In genomic region chr1:33162141-33162540, GRCh38 we compare ENCODE assay signal across 23 cellular contexts.
"Had no signal": no experiment of that assay in that cellular context is flagged by ENCODE, and none has a peak within 500 bp of the region (broad histone marks: within the 10 kb centered on the region; RNA-seq: fewer than 3 reads in every experiment).

No MANE protein-coding gene starts in this region.

- H3K9me3 Mint-ChIP-seq: activated CD4-positive, alpha-beta memory T cell treated with anti-CD3 and anti-CD28 coated beads, Interleukin-2, amount 10 ng/mL, durations not matched to agents 7 days and 5 days; activated naive CD4-positive, alpha-beta T cell treated with anti-CD3 and anti-CD28 coated beads for 36 hours; dendritic cell treated with granulocyte-macrophage colony-stimulating factor and Interleukin-4, amounts not matched to agents 40 ng/mL and 50 ng/mL, for 4 days; effector memory CD8-positive, alpha-beta T cell; stimulated activated naive CD8-positive, alpha-beta T cell treated with anti-CD3 and anti-CD28 coated beads, Interleukin-15, amount 100 ng/mL, for 72 hours had no signal

- H3K27ac Mint-ChIP-seq: activated CD4-positive, alpha-beta memory T cell treated with anti-CD3 and anti-CD28 coated beads, Interleukin-2, amount 10 ng/mL, durations not matched to agents 7 days and 5 days; activated CD8-positive, alpha-beta memory T cell treated with anti-CD3 and anti-CD28 coated beads, Interleukin-2, amount 10 ng/mL, durations not matched to agents 7 days and 5 days; activated naive CD4-positive, alpha-beta T cell treated with anti-CD3 and anti-CD28 coated beads for 36 hours; dendritic cell treated with granulocyte-macrophage colony-stimulating factor and Interleukin-4, amounts not matched to agents 40 ng/mL and 50 ng/mL, for 4 days; stimulated activated naive CD8-positive, alpha-beta T cell treated with anti-CD3 and anti-CD28 coated beads, Interleukin-15, amount 100 ng/mL, for 72 hours had no signal

- H3K27me3 Mint-ChIP-seq: activated CD4-positive, alpha-beta memory T cell treated with anti-CD3 and anti-CD28 coated beads, Interleukin-2, amount 10 ng/mL, durations not matched to agents 7 days and 5 days; activated CD8-positive, alpha-beta memory T cell treated with anti-CD3 and anti-CD28 coated beads, Interleukin-2, amount 10 ng/mL, durations not matched to agents 7 days and 5 days; effector memory CD8-positive, alpha-beta T cell; stimulated activated naive CD8-positive, alpha-beta T cell treated with anti-CD3 and anti-CD28 coated beads, Interleukin-15, amount 100 ng/mL, for 72 hours had no signal

- H3K9me3 ChIP-seq: breast epithelium, ovary, psoas muscle, thoracic aorta had no signal

- ATAC-seq: activated CD8-positive, alpha-beta memory T cell treated with anti-CD3 and anti-CD28 coated beads, Interleukin-2, amount 10 ng/mL, durations not matched to agents 7 days and 5 days; effector memory CD8-positive, alpha-beta T cell; stimulated activated naive CD8-positive, alpha-beta T cell treated with anti-CD3 and anti-CD28 coated beads, Interleukin-15, amount 100 ng/mL, for 72 hours had no signal

- H3K27ac ChIP-seq: psoas muscle had no signal

- H3K27me3 ChIP-seq: breast epithelium, ovary had no signal

- H3K36me3 Mint-ChIP-seq: activated CD8-positive, alpha-beta memory T cell treated with anti-CD3 and anti-CD28 coated beads, Interleukin-2, amount 10 ng/mL, durations not matched to agents 7 days and 5 days had no signal

- H3K4me3 ChIP-seq: lung, ovary, psoas muscle, skin epidermis, thoracic aorta had no signal

- H3K4me3 Mint-ChIP-seq: activated CD4-positive, alpha-beta memory T cell treated with anti-CD3 and anti-CD28 coated beads, Interleukin-2, amount 10 ng/mL, durations not matched to agents 7 days and 5 days; activated CD8-positive, alpha-beta memory T cell treated with anti-CD3 and anti-CD28 coated beads, Interleukin-2, amount 10 ng/mL, durations not matched to agents 7 days and 5 days; activated naive CD4-positive, alpha-beta T cell treated with anti-CD3 and anti-CD28 coated beads for 36 hours; dendritic cell treated with granulocyte-macrophage colony-stimulating factor and Interleukin-4, amounts not matched to agents 40 ng/mL and 50 ng/mL, for 4 days; effector memory CD8-positive, alpha-beta T cell; stimulated activated naive CD8-positive, alpha-beta T cell treated with anti-CD3 and anti-CD28 coated beads, Interleukin-15, amount 100 ng/mL, for 72 hours had no signal

- H3K4me1 ChIP-seq: breast epithelium, psoas muscle had no signal

- H3K36me3 ChIP-seq: breast epithelium, ovary had no signal

- H3K4me1 Mint-ChIP-seq: stimulated activated naive CD8-positive, alpha-beta T cell treated with anti-CD3 and anti-CD28 coated beads, Interleukin-15, amount 100 ng/mL, for 72 hours had no signal

- DNase-seq: activated CD4-positive, alpha-beta memory T cell treated with anti-CD3 and anti-CD28 coated beads, Interleukin-2, amount 10 ng/mL, durations not matched to agents 7 days and 5 days; activated CD4-positive, alpha-beta T cell treated with anti-CD3 and anti-CD28 coated beads for 48 hours; activated CD4-positive, CD25-positive, alpha-beta regulatory T cell; activated CD8-positive, alpha-beta memory T cell treated with anti-CD3 and anti-CD28 coated beads, Interleukin-2, amount 10 ng/mL, durations not matched to agents 7 days and 5 days; activated naive CD4-positive, alpha-beta T cell treated with anti-CD3 and anti-CD28 coated beads for 36 hours; activated T-cell treated with anti-CD3 and anti-CD28 coated beads, Interleukin-2, amount 50 U/mL, for 1 hour; aorta; cerebellar nuclear complex; effector memory CD8-positive, alpha-beta T cell; ovary; psoas muscle; right cardiac atrium; stimulated activated CD4-positive, alpha-beta T cell treated with anti-CD3 and anti-CD28 coated beads, Interleukin-15, amount 100 ng/mL, for 24 hours; stimulated activated CD4-positive, alpha-beta T cell treated with anti-CD3 and anti-CD28 coated beads, Interleukin-2, amount 100 ng/mL, for 48 hours; stimulated activated naive CD8-positive, alpha-beta T cell treated with anti-CD3 and anti-CD28 coated beads, Interleukin-15, amount 100 ng/mL, for 72 hours; T-helper 1 cell; T1000 had no signal

- FAIRE-seq: keratinocyte had no signal
